In genomic region chr10:18607979-18608378, GRCh38 we compare ENCODE assay signal across 1 cellular context.
TF ChIP-seq lines count a peak whose summit lies in the region.

No MANE protein-coding gene starts in this region.

TF ChIP-seq in HCT116, 20 proteins besides CTCF, POLR2A, EP300 and RAD21 (continued from another document):
- TF ChIP-seq MAX (IDR thresholded peaks at IDR 0.05) (no peak), EZH2 (IDR thresholded peaks at IDR 0.05) (no peak), TCF7L2 (IDR thresholded peaks at IDR 0.05; ENCODE audit: borderline replicate concordance, extremely low read depth, insufficient read depth, insufficient read length) (no peak), EGR1 (IDR thresholded peaks at IDR 0.05; ENCODE audit: low read depth) (no peak), POLR2AphosphoS5 (IDR thresholded peaks at IDR 0.05; ENCODE audit: low read depth, low read length) (no peak), SIN3A (IDR thresholded peaks at IDR 0.05; ENCODE audit: low read depth) (no peak), CBX3 (IDR thresholded peaks at IDR 0.05; ENCODE audit: low read depth) (no peak)
